1 cellular context compared by ENCODE assay signal in the genomic region with DNA sequence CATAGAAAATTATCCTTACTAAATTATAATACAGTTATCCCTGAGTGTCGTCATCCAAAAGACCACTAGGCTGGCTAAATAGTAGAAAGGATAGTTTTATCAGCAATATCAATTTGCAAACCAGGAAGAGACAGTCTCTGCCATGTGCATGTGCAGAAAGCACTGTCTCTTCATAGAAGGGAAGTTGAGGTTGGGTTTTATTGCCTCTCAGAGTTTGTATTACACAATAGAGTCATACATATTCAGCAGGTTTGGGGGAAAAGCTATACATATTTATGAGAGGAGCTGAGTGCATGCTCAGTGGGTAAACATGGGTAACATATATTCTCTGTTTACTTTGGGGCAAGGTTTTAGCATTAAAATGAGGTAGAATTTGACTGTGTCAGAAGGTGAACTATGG.
TF ChIP-seq lines count a peak whose summit lies in the region.

No MANE protein-coding gene starts in this region.

TF ChIP-seq in SK-N-SH treated with all-trans-retinoic acid at 6 μM for 48 hours, 23 proteins besides CTCF, POLR2A, EP300 and RAD21 (continued from another document):
- TF ChIP-seq, protein P1, sequence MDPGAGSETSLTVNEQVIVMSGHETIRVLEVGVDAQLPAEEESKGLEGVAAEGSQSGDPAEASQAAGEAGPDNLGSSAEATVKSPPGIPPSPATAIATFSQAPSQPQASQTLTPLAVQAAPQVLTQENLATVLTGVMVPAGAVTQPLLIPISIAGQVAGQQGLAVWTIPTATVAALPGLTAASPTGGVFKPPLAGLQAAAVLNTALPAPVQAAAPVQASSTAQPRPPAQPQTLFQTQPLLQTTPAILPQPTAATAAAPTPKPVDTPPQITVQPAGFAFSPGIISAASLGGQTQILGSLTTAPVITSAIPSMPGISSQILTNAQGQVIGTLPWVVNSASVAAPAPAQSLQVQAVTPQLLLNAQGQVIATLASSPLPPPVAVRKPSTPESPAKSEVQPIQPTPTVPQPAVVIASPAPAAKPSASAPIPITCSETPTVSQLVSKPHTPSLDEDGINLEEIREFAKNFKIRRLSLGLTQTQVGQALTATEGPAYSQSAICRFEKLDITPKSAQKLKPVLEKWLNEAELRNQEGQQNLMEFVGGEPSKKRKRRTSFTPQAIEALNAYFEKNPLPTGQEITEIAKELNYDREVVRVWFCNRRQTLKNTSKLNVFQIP (CRISPR knock-in tag; IDR thresholded peaks at IDR 0.05; ENCODE audit: borderline replicate concordance, low read depth) = no peak
- TF ChIP-seq, protein P2, sequence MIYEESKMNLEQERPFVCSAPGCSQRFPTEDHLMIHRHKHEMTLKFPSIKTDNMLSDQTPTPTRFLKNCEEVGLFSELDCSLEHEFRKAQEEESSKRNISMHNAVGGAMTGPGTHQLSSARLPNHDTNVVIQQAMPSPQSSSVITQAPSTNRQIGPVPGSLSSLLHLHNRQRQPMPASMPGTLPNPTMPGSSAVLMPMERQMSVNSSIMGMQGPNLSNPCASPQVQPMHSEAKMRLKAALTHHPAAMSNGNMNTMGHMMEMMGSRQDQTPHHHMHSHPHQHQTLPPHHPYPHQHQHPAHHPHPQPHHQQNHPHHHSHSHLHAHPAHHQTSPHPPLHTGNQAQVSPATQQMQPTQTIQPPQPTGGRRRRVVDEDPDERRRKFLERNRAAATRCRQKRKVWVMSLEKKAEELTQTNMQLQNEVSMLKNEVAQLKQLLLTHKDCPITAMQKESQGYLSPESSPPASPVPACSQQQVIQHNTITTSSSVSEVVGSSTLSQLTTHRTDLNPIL (CRISPR knock-in tag; IDR thresholded peaks at IDR 0.05; ENCODE audit: low read depth) = no peak
- TF ChIP-seq GLIS3 (CRISPR knock-in tag; IDR thresholded peaks at IDR 0.05) (no peak), ESRRG (CRISPR knock-in tag; IDR thresholded peaks at IDR 0.05) (no peak), ZC3H10 (CRISPR knock-in tag; IDR thresholded peaks at IDR 0.05) (no peak), ZNF70 (CRISPR knock-in tag; IDR thresholded peaks at IDR 0.05) (no peak)
TF ChIP-seq in SK-N-SH treated with all-trans-retinoic acid at 6 μM for 48 hours: peak in this region for 0.
